ENCODE assay signal across 26 cellular contexts in genomic region chr14:96357216-96357615, GRCh38. TPM values are rescaled to one million over a fixed set of nuclear protein-coding genes. Genes with fewer than 3 reads are reported as not detected.
DNase-seq lines count a peak whose midpoint lies in the region; ATAC-seq and TF ChIP-seq lines count a peak whose summit lies in the region.
"Had no signal": no experiment of that assay in that cellular context is flagged by ENCODE, and none has a peak within 500 bp of the region (broad histone marks: within the 10 kb centered on the region; RNA-seq: fewer than 3 reads in every experiment).

No MANE protein-coding gene starts in this region.

- no peak overlapping the region for H3K4me3 Mint-ChIP-seq in stimulated activated naive CD8-positive, alpha-beta T cell treated with anti-CD3 and anti-CD28 coated beads, Interleukin-15, Interleukin-2, amounts not matched to agents 100 ng/mL and 50 ng/mL, for 24 hours
- no peak overlapping the region for H3K4me3 Mint-ChIP-seq in stimulated activated naive CD8-positive, alpha-beta T cell treated with anti-CD3 and anti-CD28 coated beads, Interleukin-15, amount 100 ng/mL, for 72 hours
- H3K4me3 Mint-ChIP-seq: activated CD4-positive, alpha-beta memory T cell treated with anti-CD3 and anti-CD28 coated beads, Interleukin-2, amount 10 ng/mL, durations not matched to agents 7 days and 5 days; activated naive CD8-positive, alpha-beta T cell treated with anti-CD3 and anti-CD28 coated beads, Interleukin-2, amount 50 U/mL, for 24 hours; IgD-negative memory B cell had no signal

- no peak for DNase-seq in stimulated activated naive CD8-positive, alpha-beta T cell treated with anti-CD3 and anti-CD28 coated beads, Interleukin-15, amount 100 ng/mL, for 72 hours
- DNase-seq in SK-MEL-5 (ENCODE audit: low read depth, low spot score), result peak; percentile 15
- no peak for DNase-seq in choroid plexus epithelial cell (ENCODE audit: low read depth)
- no peak for DNase-seq in activated effector memory CD4-positive, alpha-beta T cell treated with anti-CD3 and anti-CD28 coated beads, Interleukin-2, amount 50 U/mL, for 16 hours
- DNase-seq in dedifferentiated amniotic fluid mesenchymal stem cell (ENCODE audit: extremely low spot score), result no peak
- DNase-seq: activated CD4-positive, alpha-beta memory T cell treated with anti-CD3 and anti-CD28 coated beads, Interleukin-2, amount 10 ng/mL, durations not matched to agents 7 days and 5 days; activated CD4-positive, CD25-positive, alpha-beta regulatory T cell; activated naive CD8-positive, alpha-beta T cell treated with anti-CD3 and anti-CD28 coated beads, Interleukin-2, amount 50 U/mL, for 24 hours; caudate nucleus; dermis blood vessel endothelial cell; esophagus squamous epithelium; foreskin melanocyte; HCEC 1CT; kidney; NCI-H1092 treated with DMSO at 0.1 percent for 48 hours; NCI-H1694 treated with DMSO at 0.1 percent for 48 hours; NCI-H446 treated with DMSO at 0.1 percent for 48 hours; occipital lobe; stimulated activated CD4-positive, alpha-beta T cell treated with anti-CD3 and anti-CD28 coated beads, Interleukin-4, amount 100 ng/mL, for 1 hour; tibial artery had no signal

- no peaks in the 10 kb centered on the region for H3K27me3 Mint-ChIP-seq in stimulated activated naive CD8-positive, alpha-beta T cell treated with anti-CD3 and anti-CD28 coated beads, Interleukin-15, Interleukin-2, amounts not matched to agents 100 ng/mL and 50 ng/mL, for 24 hours
- no peaks in the 10 kb centered on the region for H3K27me3 Mint-ChIP-seq in stimulated activated naive CD8-positive, alpha-beta T cell treated with anti-CD3 and anti-CD28 coated beads, Interleukin-15, amount 100 ng/mL, for 72 hours
- H3K27me3 Mint-ChIP-seq: activated CD4-positive, alpha-beta memory T cell treated with anti-CD3 and anti-CD28 coated beads, Interleukin-2, amount 10 ng/mL, durations not matched to agents 7 days and 5 days; activated naive CD8-positive, alpha-beta T cell treated with anti-CD3 and anti-CD28 coated beads, Interleukin-2, amount 50 U/mL, for 24 hours; IgD-negative memory B cell had no signal

- in situ Hi-C loops in SK-MEL-5 (cut with HindIII; ENCODE audit: low pct_unique_long_range_greater_than_20kb, low sequenced_read_pairs), result no loop called here

- peak; percentile 7 for TF ChIP-seq CTCF in choroid plexus epithelial cell (conservative IDR thresholded peaks at IDR 0.05; ENCODE audit: low read depth, low read length)

- peaks cover 33% of the 10 kb centered on the region for H3K36me3 Mint-ChIP-seq in stimulated activated naive CD8-positive, alpha-beta T cell treated with anti-CD3 and anti-CD28 coated beads, Interleukin-15, Interleukin-2, amounts not matched to agents 100 ng/mL and 50 ng/mL, for 24 hours (ENCODE audit: low read depth)

- H3K9me3 Mint-ChIP-seq in stimulated activated naive CD8-positive, alpha-beta T cell treated with anti-CD3 and anti-CD28 coated beads, Interleukin-15, Interleukin-2, amounts not matched to agents 100 ng/mL and 50 ng/mL, for 24 hours, result no peaks in the 10 kb centered on the region
- H3K9me3 Mint-ChIP-seq in stimulated activated naive CD8-positive, alpha-beta T cell treated with anti-CD3 and anti-CD28 coated beads, Interleukin-15, amount 100 ng/mL, for 72 hours, result no peaks in the 10 kb centered on the region
- H3K9me3 Mint-ChIP-seq: activated CD4-positive, alpha-beta memory T cell treated with anti-CD3 and anti-CD28 coated beads, Interleukin-2, amount 10 ng/mL, durations not matched to agents 7 days and 5 days; activated naive CD8-positive, alpha-beta T cell treated with anti-CD3 and anti-CD28 coated beads, Interleukin-2, amount 50 U/mL, for 24 hours had no signal

- ATAC-seq in stimulated activated naive CD8-positive, alpha-beta T cell treated with anti-CD3 and anti-CD28 coated beads, Interleukin-15, amount 100 ng/mL, for 72 hours, result no peak
- ATAC-seq in HG02610 (IDR thresholded peaks at IDR 0.05; ENCODE audit: unreplicated experiment), result no peak
- ATAC-seq: activated naive CD8-positive, alpha-beta T cell treated with anti-CD3 and anti-CD28 coated beads, Interleukin-2, amount 50 U/mL, for 24 hours had no signal

- peak overlapping the region; percentile 7 for H3K27ac Mint-ChIP-seq in stimulated activated naive CD8-positive, alpha-beta T cell treated with anti-CD3 and anti-CD28 coated beads, Interleukin-15, Interleukin-2, amounts not matched to agents 100 ng/mL and 50 ng/mL, for 24 hours
- peak overlapping the region in 1 of 2 donors; percentile 2 for H3K27ac Mint-ChIP-seq in stimulated activated naive CD8-positive, alpha-beta T cell treated with anti-CD3 and anti-CD28 coated beads, Interleukin-15, amount 100 ng/mL, for 72 hours
- H3K27ac Mint-ChIP-seq: activated CD4-positive, alpha-beta memory T cell treated with anti-CD3 and anti-CD28 coated beads, Interleukin-2, amount 10 ng/mL, durations not matched to agents 7 days and 5 days; activated naive CD8-positive, alpha-beta T cell treated with anti-CD3 and anti-CD28 coated beads, Interleukin-2, amount 50 U/mL, for 24 hours; IgD-negative memory B cell had no signal

- peaks cover 52% of the 10 kb centered on the region for H3K4me1 Mint-ChIP-seq in stimulated activated naive CD8-positive, alpha-beta T cell treated with anti-CD3 and anti-CD28 coated beads, Interleukin-15, Interleukin-2, amounts not matched to agents 100 ng/mL and 50 ng/mL, for 24 hours (ENCODE audit: low read depth)
- peaks cover 47% of the 10 kb centered on the region for H3K4me1 Mint-ChIP-seq in stimulated activated naive CD8-positive, alpha-beta T cell treated with anti-CD3 and anti-CD28 coated beads, Interleukin-15, amount 100 ng/mL, for 72 hours

- no peak overlapping the region for H3K4me3 ChIP-seq in choroid plexus epithelial cell (ENCODE audit: low read depth, low read length)
- H3K4me3 ChIP-seq: BLaER1 treated with 17β-estradiol and CSF1 and Interleukin-3, amounts not matched to agents 10 nM and 100 nM; esophagus squamous epithelium; SJSA1; tibial artery had no signal

RNA-seq across cellular contexts. Expression of gene ATG2B, which starts 5.9 kb away (rescaled TPM):
- total RNA-seq in SK-MEL-5 (2014; rRNA removed; shearing (Covaris generic)), result 13.4 and 14.1 TPM in 2 replicates
- polyA plus RNA-seq in SK-MEL-5 (2015; cell fraction: cytosol; rRNA removed), result 8.7 and 16.8 TPM in 2 replicates
- 41.0 and 57.5 TPM in 2 replicates for polyA plus RNA-seq in SK-MEL-5 (2015; cell fraction: nucleus; rRNA removed)

RNA-seq across cellular contexts. Expression of gene GSKIP, which starts 6.1 kb away (rescaled TPM):
- total RNA-seq in SK-MEL-5 (2014; rRNA removed; shearing (Covaris generic)), result 30.6 and 31.8 TPM in 2 replicates
- 17.5 and 20.6 TPM in 2 replicates for polyA plus RNA-seq in SK-MEL-5 (2015; cell fraction: cytosol; rRNA removed)
- 8.3 and 13.6 TPM in 2 replicates for polyA plus RNA-seq in SK-MEL-5 (2015; cell fraction: nucleus; rRNA removed)

RNA-seq across cellular contexts. Expression of gene AK7, which starts 34.7 kb away (rescaled TPM):
- 2.9 and 4.9 TPM in 2 replicates for total RNA-seq in SK-MEL-5 (2014; rRNA removed; shearing (Covaris generic))
- polyA plus RNA-seq in SK-MEL-5 (2015; cell fraction: cytosol; rRNA removed), result 2.6 and 3.4 TPM in 2 replicates
- polyA plus RNA-seq in SK-MEL-5 (2015; cell fraction: nucleus; rRNA removed), result 3.0 and 8.1 TPM in 2 replicates
- total RNA-seq: SJSA1; T-helper 1 cell treated with Interleukin-12 subunit alpha and Interleukin-12 subunit beta and Interleukin-4 antibody, amounts not matched to agents 30 ng/mL and 1 ng/mL, for 36 hours had no signal
- polyA plus RNA-seq: IgD-negative memory B cell had no signal
